22 cellular contexts compared by ENCODE assay signal in genomic region chr2:118115761-118116160, GRCh38.
"Had no signal": no experiment of that assay in that cellular context is flagged by ENCODE, and none has a peak within 500 bp of the region (broad histone marks: within the 10 kb centered on the region; RNA-seq: fewer than 3 reads in every experiment).

No MANE protein-coding gene starts in this region.

- H3K27me3 Mint-ChIP-seq: activated CD8-positive, alpha-beta memory T cell treated with anti-CD3 and anti-CD28 coated beads, Interleukin-2, amount 10 ng/mL, durations not matched to agents 7 days and 5 days; activated naive CD8-positive, alpha-beta T cell; activated T-cell treated with anti-CD3 and anti-CD28 coated beads, Interleukin-2, amount 50 U/mL, for 24 hours; IgD-negative memory B cell had no signal

- H3K9me3 Mint-ChIP-seq: activated naive CD4-positive, alpha-beta T cell treated with anti-CD3 and anti-CD28 coated beads for 36 hours; activated T-cell treated with anti-CD3 and anti-CD28 coated beads, Interleukin-2, amount 50 U/mL, for 24 hours; IgD-negative memory B cell; T-helper 1 cell treated with Interleukin-12 subunit alpha and Interleukin-12 subunit beta and Interleukin-4 antibody, amounts not matched to agents 30 μg/mL and 1 μg/mL, for 36 hours had no signal

- H3K4me3 Mint-ChIP-seq: activated CD8-positive, alpha-beta memory T cell treated with anti-CD3 and anti-CD28 coated beads, Interleukin-2, amount 10 ng/mL, durations not matched to agents 7 days and 5 days; activated naive CD4-positive, alpha-beta T cell treated with anti-CD3 and anti-CD28 coated beads for 36 hours; activated naive CD8-positive, alpha-beta T cell; activated T-cell treated with anti-CD3 and anti-CD28 coated beads, Interleukin-2, amount 50 U/mL, for 24 hours; IgD-negative memory B cell; T-helper 1 cell treated with Interleukin-12 subunit alpha and Interleukin-12 subunit beta and Interleukin-4 antibody, amounts not matched to agents 30 μg/mL and 1 μg/mL, for 36 hours had no signal

- H3K9me3 ChIP-seq: Peyer's patch had no signal

- H3K4me1 ChIP-seq: Peyer's patch had no signal

- H3K4me3 ChIP-seq: MG63, Peyer's patch had no signal

- H3K4me2 ChIP-seq: KMS-11 had no signal

- H3K27ac ChIP-seq: KMS-11, Peyer's patch had no signal

- H3K27me3 ChIP-seq: MG63, Peyer's patch had no signal

- DNase-seq: activated CD4-positive, alpha-beta T cell treated with anti-CD3 and anti-CD28 coated beads for 4 hours; activated CD8-positive, alpha-beta memory T cell treated with anti-CD3 and anti-CD28 coated beads, Interleukin-2, amount 10 ng/mL, durations not matched to agents 7 days and 5 days; activated gamma-delta T cell; activated naive CD4-positive, alpha-beta T cell treated with anti-CD3 and anti-CD28 coated beads for 36 hours; activated T-cell treated with anti-CD3 and anti-CD28 coated beads, Interleukin-2, amount 50 U/mL, for 24 hours; amygdala; caudate nucleus; MG63; MV-4-11; NCI-H1092 treated with DMSO at 0.1 percent for 48 hours; NCI-H1417 treated with DMSO at 0.1 percent for 48 hours; NCI-H1694; NCI-H2029 treated with DMSO at 0.1 percent for 48 hours; NCI-H510A treated with DMSO at 0.1 percent for 48 hours; NCI-H69; Peyer's patch; SHP77 treated with DMSO at 0.1 percent for 48 hours had no signal

- H3K27ac Mint-ChIP-seq: activated CD8-positive, alpha-beta memory T cell treated with anti-CD3 and anti-CD28 coated beads, Interleukin-2, amount 10 ng/mL, durations not matched to agents 7 days and 5 days; activated naive CD4-positive, alpha-beta T cell treated with anti-CD3 and anti-CD28 coated beads for 36 hours; activated naive CD8-positive, alpha-beta T cell; activated T-cell treated with anti-CD3 and anti-CD28 coated beads, Interleukin-2, amount 50 U/mL, for 24 hours; IgD-negative memory B cell; T-helper 1 cell treated with Interleukin-12 subunit alpha and Interleukin-12 subunit beta and Interleukin-4 antibody, amounts not matched to agents 30 μg/mL and 1 μg/mL, for 36 hours had no signal

- H3K36me3 ChIP-seq: Peyer's patch had no signal

- H3K9ac ChIP-seq: KMS-11 had no signal

- ATAC-seq: activated CD4-positive, CD25-positive, alpha-beta regulatory T cell treated with anti-CD3 and anti-CD28 coated beads, Interleukin-2, amount 50 U/mL, for 24 hours; activated CD8-positive, alpha-beta memory T cell treated with anti-CD3 and anti-CD28 coated beads, Interleukin-2, amount 10 ng/mL, durations not matched to agents 7 days and 5 days had no signal
